Comparison of ENCODE assay signal across 18 cellular contexts in genomic region chr2:48768669-48769068, GRCh38. TPM values are rescaled to one million over a fixed set of nuclear protein-coding genes. Genes with fewer than 3 reads are reported as not detected.
DNase-seq lines count a peak whose midpoint lies in the region; ATAC-seq and TF ChIP-seq lines count a peak whose summit lies in the region.
"Had no signal": no experiment of that assay in that cellular context is flagged by ENCODE, and none has a peak within 500 bp of the region (broad histone marks: within the 10 kb centered on the region; RNA-seq: fewer than 3 reads in every experiment).

No MANE protein-coding gene starts in this region.

- intact Hi-C loops in A673 (cut with micrococcal nuclease; ENCODE audit: unreplicated experiment): no loop called here

- BruUV-seq in A673 (replicated peaks; lab: Mats Ljungman, UMichigan): no TSS peak

- no peak for TF ChIP-seq CTCF in A673 (conservative IDR thresholded peaks at IDR 0.05; ENCODE audit: low read depth, low read length)
- no peak for TF ChIP-seq CTCF in epithelial cell of esophagus (IDR thresholded peaks at IDR 0.05; ENCODE audit: insufficient read depth, low read depth, low read length, missing control alignments)

- in situ Hi-C loops in G401 (cut with HindIII; ENCODE audit: low sequenced_read_pairs): no loop called here

- H3K4me1 ChIP-seq in A673 (ENCODE audit: insufficient read depth, low read length, poor library complexity, severe bottlenecking): no peaks in the 10 kb centered on the region
- H3K4me1 ChIP-seq: stomach had no signal

- no peaks in the 10 kb centered on the region for H3K27me3 ChIP-seq in A673 (replicated peaks; ENCODE audit: insufficient read depth, low read depth, low read length, poor library complexity)
- H3K27me3 ChIP-seq: stomach had no signal

- CTCF ChIA-PET in A673 (lab: Charles Lee): no interaction called here

- no peak overlapping the region for H3K4me3 ChIP-seq in A673 (ENCODE audit: low read depth, low read length, poor library complexity, severe bottlenecking)
- no peak overlapping the region for H3K4me3 ChIP-seq in epithelial cell of esophagus (ENCODE audit: low read length)
- H3K4me3 ChIP-seq: GM23248, stomach had no signal

- H3K36me3 ChIP-seq in A673 (ENCODE audit: insufficient read depth, low read length, poor library complexity, severe bottlenecking): no peaks in the 10 kb centered on the region
- H3K36me3 ChIP-seq: stomach had no signal

- H3K9me3 ChIP-seq in A673 (ENCODE audit: low read depth, low read length, poor library complexity, severe bottlenecking): no peaks in the 10 kb centered on the region
- H3K9me3 ChIP-seq: stomach had no signal

- ATAC-seq in HG03103 (IDR thresholded peaks at IDR 0.05; ENCODE audit: low read depth, unreplicated experiment) (peak; percentile 81), GM19023 (IDR thresholded peaks at IDR 0.05; ENCODE audit: unreplicated experiment) (no peak)
- ATAC-seq: CD8-positive, alpha-beta T cell had no signal

- DNase-seq in A673 (ENCODE audit: low spot score) (peak; percentile 56), NOMO-1 (lab: John Stamatoyannopoulos, UW; ENCODE audit: unreplicated experiment in 2 of 2) (peak; percentile 77 to 88), epithelial cell of esophagus (ENCODE audit: low read depth) (peak; percentile 2), G401 (ENCODE audit: low spot score) (no peak), COLO668 (lab: John Stamatoyannopoulos, UW; ENCODE audit: unreplicated experiment) (no peak), iPS-NIHi7 (ENCODE audit: extremely low spot score) (no peak)
- DNase-seq: activated CD8-positive, alpha-beta memory T cell treated with anti-CD3 and anti-CD28 coated beads, Interleukin-2, amount 50 U/mL, for 4 hours; activated naive CD4-positive, alpha-beta T cell treated with anti-CD3 and anti-CD28 coated beads, Interleukin-2, amount 10 ng/mL, durations not matched to agents 7 days and 5 days; CD8-positive, alpha-beta T cell; GM23248; NCI-H187; stomach had no signal

- no peak overlapping the region for H3K27ac ChIP-seq in A673 (ENCODE audit: low read depth, low read length, poor library complexity, severe bottlenecking)
- H3K27ac ChIP-seq: GM23248, stomach had no signal

- POLR2A ChIA-PET in A673 (lab: Charles Lee; ENCODE audit: low non-redundant PET): no interaction called here

RNA-seq across cellular contexts. Expression of gene LHCGR, which starts 13.1 kb away (rescaled TPM):
- not detected in 2 replicates for total RNA-seq in A673 (2021)
- total RNA-seq in G401 (2014; rRNA removed; shearing (Covaris generic)): not detected in 2 replicates
- total RNA-seq: CD8-positive, alpha-beta T cell; Daoy; epithelial cell of proximal tubule; GM23248; lung microvascular endothelial cell; pulmonary artery endothelial cell had no signal

Comparison
In these comparisons a context has a peak if more than half of its experiments do, and no peak if none do; other contexts are left out.
1. DNase-seq: peak in A673 (single experiment), NOMO-1 (2 of 2) and epithelial cell of esophagus (single experiment); none in G401 (single experiment), COLO668 (single experiment) and iPS-NIHi7 (single experiment).